ENCODE assay signal across 8 cellular contexts in the genomic region with DNA sequence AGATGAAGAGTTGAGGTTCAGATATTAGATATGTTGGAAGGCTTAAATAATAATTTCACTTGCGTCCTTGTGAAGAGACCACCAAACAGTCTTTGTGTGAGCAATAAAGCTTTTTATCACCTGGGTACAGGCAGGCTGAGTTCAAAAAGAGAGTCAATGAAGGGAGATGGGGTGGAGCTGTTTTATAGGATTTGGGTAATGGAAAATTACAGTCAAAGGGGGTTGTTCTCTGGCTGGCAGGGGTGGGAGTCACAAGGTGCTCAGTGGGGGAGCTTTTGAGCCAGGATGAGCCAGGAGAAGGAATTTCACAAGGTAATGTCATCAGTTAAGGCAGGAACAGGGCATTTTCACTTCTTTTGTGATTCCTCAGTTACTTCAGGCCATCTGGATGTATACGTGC. TPM values are rescaled to one million over a fixed set of nuclear protein-coding genes. Genes with fewer than 3 reads are reported as not detected.
DNase-seq lines count a peak whose midpoint lies in the region; ATAC-seq and TF ChIP-seq lines count a peak whose summit lies in the region.
"Not testable (repeated sequence)": the region's sequence is repeated elsewhere in the genome, so short reads cannot be mapped to it uniquely, and the experiment has no call there.

No MANE protein-coding gene starts in this region.

- TF ChIP-seq CTCF in CD4-positive, alpha-beta T cell (IDR thresholded peaks at IDR 0.05); SU-DHL-6 (IDR thresholded peaks at IDR 0.05; ENCODE audit: insufficient read depth, low read length, poor library complexity, severe bottlenecking); brain microvascular endothelial cell (IDR thresholded peaks at IDR 0.05; ENCODE audit: low read depth, low read length, missing control alignments); osteoblast (IDR thresholded peaks at IDR 0.05; ENCODE audit: extremely low read depth, low read depth, low read length); transverse colon (IDR thresholded peaks at IDR 0.05): not testable (repeated sequence)

- not testable (repeated sequence) for TF ChIP-seq EP300 in transverse colon (IDR thresholded peaks at IDR 0.05; ENCODE audit: low read depth)

- H3K9ac ChIP-seq in HUES48 (ENCODE audit: low read depth, low read length); SU-DHL-6 (ENCODE audit: low read length): not testable (repeated sequence)
- peak overlapping the region; percentile 64; the same call in 1 of the 2 replicates for H3K9ac ChIP-seq in iPS-20b (ENCODE audit: low read depth, low read length)

- H3K9me3 ChIP-seq in CD4-positive, alpha-beta T cell (ENCODE audit: control insufficient read depth, low read length); HUES48 (ENCODE audit: control insufficient read depth, insufficient read depth, low read length); SU-DHL-6 (ENCODE audit: insufficient read depth, low read length); iPS-20b (ENCODE audit: insufficient read depth, low read depth, low read length); osteoblast (ENCODE audit: low read depth, low read length); transverse colon: not testable (repeated sequence)

- in situ Hi-C loops in brain microvascular endothelial cell (cut with HindIII; ENCODE audit: low pct_ligation_motif_present, low sequenced_read_pairs); transverse colon (cut with MboI; ENCODE audit: low pct_ligation_motif_present in 1 of 4, low pct_unique_long_range_greater_than_20kb in 1 of 4, low sequenced_read_pairs in 3 of 4): not testable (repeated sequence)

- H3K4me1 ChIP-seq in HUES48 (ENCODE audit: control insufficient read depth, insufficient read depth, low read length), result peaks cover 22% of the 10 kb centered on the region
- not testable (repeated sequence) for H3K4me1 ChIP-seq in iPS-20b (ENCODE audit: insufficient read depth, low read length)
- H3K4me1 ChIP-seq in osteoblast (ENCODE audit: insufficient read depth, low read length), result peaks cover 73% of the 10 kb centered on the region
- H3K4me1 ChIP-seq in transverse colon, result peaks cover 0 to 33% (median 12%) of the 10 kb centered on the region in 4 donors

- H3K27ac Mint-ChIP-seq in CD4-positive, alpha-beta T cell, result peak overlapping the region; percentile 95
- H3K27ac Mint-ChIP-seq in activated T-cell treated with anti-CD3 and anti-CD28 coated beads, Interleukin-2, amount 50 U/mL, for 24 hours, result peak overlapping the region; percentile 70

- intact Hi-C loops in CD4-positive, alpha-beta T cell (cut with DNase I, micrococcal nuclease), result loop anchor here (5.0 kb wide), 5 partner anchors 47 to 553 kb away; a partner anchor contains a TSS
- intact Hi-C loops in transverse colon (cut with DNase I; ENCODE audit: low total_unique reads), result loop anchor here (10.0 kb wide), 1 partner anchor 150 kb away; a partner anchor contains a TSS

- not testable (repeated sequence) for H3K27ac ChIP-seq in CD4-positive, alpha-beta T cell (ENCODE audit: low read depth, low read length); brain microvascular endothelial cell; iPS-20b (ENCODE audit: low read length)
- peak overlapping the region; percentile 84 for H3K27ac ChIP-seq in HUES48 (ENCODE audit: low read depth, low read length)
- peak overlapping the region; percentile 64 for H3K27ac ChIP-seq in SU-DHL-6 (ENCODE audit: low read depth, low read length)
- H3K27ac ChIP-seq in osteoblast (ENCODE audit: low read depth, low read length), result peak overlapping the region; percentile 89
- H3K27ac ChIP-seq in transverse colon, result peak overlapping the region in 3 of 4 donors; percentile 78 to 83 (median 79)

- H4K20me1 ChIP-seq in SU-DHL-6 (ENCODE audit: low read depth, low read length); osteoblast (ENCODE audit: insufficient read depth, low read length): not testable (repeated sequence)

- not testable (repeated sequence) for DNase-seq in CD4-positive, alpha-beta T cell; activated T-cell treated with anti-CD3 and anti-CD28 coated beads, Interleukin-2, amount 50 U/mL, for 24 hours; brain microvascular endothelial cell; osteoblast (ENCODE audit: insufficient read length, low spot score, missing footprints); transverse colon

- H3K4me1 Mint-ChIP-seq in CD4-positive, alpha-beta T cell (ENCODE audit: low read depth), result peaks cover 79% of the 10 kb centered on the region
- peaks cover 88% of the 10 kb centered on the region for H3K4me1 Mint-ChIP-seq in activated T-cell treated with anti-CD3 and anti-CD28 coated beads, Interleukin-2, amount 50 U/mL, for 24 hours (ENCODE audit: low read depth)

- H3K4me2 ChIP-seq in SU-DHL-6 (ENCODE audit: low read depth, low read length, poor library complexity, severe bottlenecking) (peak overlapping the region; percentile 71), osteoblast (ENCODE audit: insufficient read depth, low read length) (peak overlapping the region; percentile 90)

- WGBS in transverse colon (ENCODE audit: low coverage in 1 of 2), 2 donors, result 85 to 88% methylated on average over 2 of the region's 2 CpGs

- not testable (repeated sequence) for TF ChIP-seq POLR2A in transverse colon (IDR thresholded peaks at IDR 0.05)

- not testable (repeated sequence) for H2AFZ ChIP-seq in SU-DHL-6 (ENCODE audit: low read depth, low read length, severe bottlenecking); osteoblast (ENCODE audit: low read length)

- CTCF ChIA-PET in CD4-positive, alpha-beta T cell (lab: Charles Lee), result interaction anchor here (1.2 to 3.4 kb wide), 14 partner anchors 12 to 553 kb away, joined by 3 to 18 read pairs (median 7); a partner anchor contains a TSS

- H3K36me3 Mint-ChIP-seq in CD4-positive, alpha-beta T cell (ENCODE audit: low read depth), result peaks cover 64% of the 10 kb centered on the region
- H3K36me3 Mint-ChIP-seq in activated T-cell treated with anti-CD3 and anti-CD28 coated beads, Interleukin-2, amount 50 U/mL, for 24 hours (ENCODE audit: low read depth), result peaks cover 40% of the 10 kb centered on the region

- peaks cover 28% of the 10 kb centered on the region for H3F3A ChIP-seq in SU-DHL-6 (ENCODE audit: insufficient read depth)

- H3K27me3 Mint-ChIP-seq in CD4-positive, alpha-beta T cell; activated T-cell treated with anti-CD3 and anti-CD28 coated beads, Interleukin-2, amount 50 U/mL, for 24 hours: not testable (repeated sequence)

- ATAC-seq in CD4-positive, alpha-beta T cell (ENCODE audit: poor library complexity), result not testable (repeated sequence)

- H3K9me3 Mint-ChIP-seq in CD4-positive, alpha-beta T cell; activated T-cell treated with anti-CD3 and anti-CD28 coated beads, Interleukin-2, amount 50 U/mL, for 24 hours: not testable (repeated sequence)

- H3K4me3 Mint-ChIP-seq in CD4-positive, alpha-beta T cell, result peak overlapping the region; percentile 95
- H3K4me3 Mint-ChIP-seq in activated T-cell treated with anti-CD3 and anti-CD28 coated beads, Interleukin-2, amount 50 U/mL, for 24 hours, result not testable (repeated sequence)

- not testable (repeated sequence) for H3K9me2 ChIP-seq in SU-DHL-6 (replicated peaks; ENCODE audit: insufficient read depth, low read length)

- not testable (repeated sequence) for H3K4me3 ChIP-seq in HUES48 (ENCODE audit: low read depth, low read length); SU-DHL-6 (ENCODE audit: insufficient read depth, low read length, poor library complexity, severe bottlenecking); transverse colon
- H3K4me3 ChIP-seq in brain microvascular endothelial cell (ENCODE audit: low read depth, low read length) (peak overlapping the region; percentile 70), iPS-20b (ENCODE audit: low read length) (peak overlapping the region; percentile 13; the same call in 1 of the 2 replicates), osteoblast (ENCODE audit: insufficient read depth, low read length) (peak overlapping the region; percentile 72)

- not testable (repeated sequence) for H3K36me3 ChIP-seq in HUES48 (ENCODE audit: control insufficient read depth, insufficient read depth, low read length); SU-DHL-6 (ENCODE audit: low read length); iPS-20b (ENCODE audit: insufficient read depth, low read depth, low read length); transverse colon
- H3K36me3 ChIP-seq in brain microvascular endothelial cell (replicated peaks) (peaks cover 39% of the 10 kb centered on the region), osteoblast (ENCODE audit: insufficient read depth, low read length) (peaks cover 58% of the 10 kb centered on the region)

- H3K79me2 ChIP-seq in SU-DHL-6 (ENCODE audit: insufficient read depth, low read length), result not testable (repeated sequence)
- peaks cover 72% of the 10 kb centered on the region for H3K79me2 ChIP-seq in osteoblast (ENCODE audit: insufficient read depth, low read length)

- H3K27me3 ChIP-seq in CD4-positive, alpha-beta T cell (ENCODE audit: control insufficient read depth, insufficient read depth, low read length); HUES48 (ENCODE audit: control insufficient read depth, insufficient read depth, low read length); SU-DHL-6 (ENCODE audit: low read length); brain microvascular endothelial cell (replicated peaks); iPS-20b (ENCODE audit: insufficient read depth, low read length); osteoblast (ENCODE audit: insufficient read depth, low read length); transverse colon: not testable (repeated sequence)

- POLR2A ChIA-PET in CD4-positive, alpha-beta T cell (lab: Charles Lee), result interaction anchor here (0.7 to 4.1 kb wide), 6 partner anchors 20 to 973 kb away, joined by 3 to 26 read pairs (median 8); a partner anchor contains a TSS

RNA-seq across cellular contexts. Expression of a gene that starts 3.9 kb away (rescaled TPM):
- total RNA-seq in CD4-positive, alpha-beta T cell, result 10 to 100 TPM; 41.3 to 47.7 TPM
- total RNA-seq in osteoblast (83.2 and 89.3 TPM in 2 replicates), transverse colon (10 to 100 TPM in 1 of 4 donors, 1 to 10 TPM in 3; 3.3 to 10.6 (median 3.6) TPM)

RNA-seq across cellular contexts. Expression of a gene that starts 27.0 kb away (rescaled TPM):
- total RNA-seq in CD4-positive, alpha-beta T cell, result 100 to 1,000 TPM; 144 to 148 TPM
- 37.4 and 45.6 TPM in 2 replicates for total RNA-seq in osteoblast
- total RNA-seq in transverse colon, result 10 to 100 TPM in 2 of 4 donors, 1 to 10 TPM in 2; 3.2 to 28.1 (median 11.7) TPM
